10 cellular contexts compared by ENCODE assay signal in the genomic region with DNA sequence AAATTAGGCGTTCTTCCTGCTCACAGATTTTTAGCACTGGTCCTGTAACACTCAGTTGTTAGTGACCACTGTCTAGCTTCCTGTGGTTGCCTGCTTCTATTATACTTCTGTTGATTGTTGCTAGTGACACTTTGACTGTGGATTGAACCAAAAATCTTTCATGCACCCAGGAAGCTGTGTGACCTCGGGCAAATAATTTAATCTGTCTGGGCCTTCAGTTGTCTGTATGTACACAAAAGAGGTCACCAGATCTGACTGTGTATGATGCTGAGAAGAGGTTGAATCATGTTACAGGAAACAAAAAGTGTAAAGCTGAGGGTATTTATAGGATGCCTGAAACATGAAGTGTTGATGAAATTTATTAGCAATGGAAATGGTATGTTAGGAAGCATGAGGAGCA. TPM values are rescaled to one million over a fixed set of nuclear protein-coding genes. Genes with fewer than 3 reads are reported as not detected.
A peak's percentile ranks its signal among the peaks of the same experiment; 100 is the strongest.
DNase-seq lines count a peak whose midpoint lies in the region; ATAC-seq, FAIRE-seq and TF ChIP-seq lines count a peak whose summit lies in the region.
"Had no signal": no experiment of that assay in that cellular context is flagged by ENCODE, and none has a peak within 500 bp of the region (broad histone marks: within the 10 kb centered on the region; RNA-seq: fewer than 3 reads in every experiment).

No MANE protein-coding gene starts in this region.

- no peaks in the 10 kb centered on the region for H3K9me3 Mint-ChIP-seq in activated CD4-positive, alpha-beta memory T cell treated with anti-CD3 and anti-CD28 coated beads for 36 hours
- peaks cover 6% of the 10 kb centered on the region for H3K9me3 Mint-ChIP-seq in type B pancreatic cell

- H3K27ac Mint-ChIP-seq in activated CD4-positive, alpha-beta memory T cell treated with anti-CD3 and anti-CD28 coated beads for 36 hours: peak overlapping the region; percentile 89
- no peak overlapping the region for H3K27ac Mint-ChIP-seq in type B pancreatic cell

- POLR2A ChIA-PET in activated CD4-positive, alpha-beta memory T cell treated with anti-CD3 and anti-CD28 coated beads for 36 hours (lab: Charles Lee): interaction anchor here (0.8 to 8.1 kb wide), 9 partner anchors 8 to 161 kb away, joined by 3 to 55 read pairs (median 4); partner anchors contain the start of gene ICOS

- intact Hi-C loops in activated CD4-positive, alpha-beta memory T cell treated with anti-CD3 and anti-CD28 coated beads for 36 hours (cut with micrococcal nuclease): loop anchor here (1.0 kb wide), 1 partner anchor 8 kb away; no protein-coding TSS in a partner anchor

- H3K4me1 Mint-ChIP-seq in activated CD4-positive, alpha-beta memory T cell treated with anti-CD3 and anti-CD28 coated beads for 36 hours (ENCODE audit: low read depth): peaks cover 87% of the 10 kb centered on the region
- H3K4me1 Mint-ChIP-seq in type B pancreatic cell (ENCODE audit: unreplicated experiment): no peaks in the 10 kb centered on the region

- FAIRE-seq in urothelium cell line (lab: Jason Lieb, UNC): no peak

- TF ChIP-seq CTCF in type B pancreatic cell (conservative IDR thresholded peaks at IDR 0.05): no peak

- CTCF ChIA-PET in activated CD4-positive, alpha-beta memory T cell treated with anti-CD3 and anti-CD28 coated beads for 36 hours (lab: Charles Lee): interaction anchor here (1.5 kb wide), 1 partner anchor 20 kb away, joined by 4 read pairs; no protein-coding TSS in a partner anchor

- peak overlapping the region; percentile 65 for H3K4me3 Mint-ChIP-seq in activated CD4-positive, alpha-beta memory T cell treated with anti-CD3 and anti-CD28 coated beads for 36 hours
- no peak overlapping the region for H3K4me3 Mint-ChIP-seq in type B pancreatic cell

- ATAC-seq in GM18520 (IDR thresholded peaks at IDR 0.05; ENCODE audit: unreplicated experiment): peak; percentile 22
- ATAC-seq in HG02623 (IDR thresholded peaks at IDR 0.05; ENCODE audit: unreplicated experiment): peak; percentile 16

- peaks cover 71% of the 10 kb centered on the region for H3K36me3 Mint-ChIP-seq in activated CD4-positive, alpha-beta memory T cell treated with anti-CD3 and anti-CD28 coated beads for 36 hours
- H3K36me3 Mint-ChIP-seq in type B pancreatic cell: no peaks in the 10 kb centered on the region

- no peak for DNase-seq in activated CD4-positive, alpha-beta memory T cell treated with anti-CD3 and anti-CD28 coated beads for 36 hours
- peak; percentile 41 for DNase-seq in kidney tubule cell (ENCODE audit: low spot score)
- no peak for DNase-seq in GM19240 (ENCODE audit: insufficient read length, low spot score)
- DNase-seq in urothelium cell line (ENCODE audit: low spot score): no peak
- no peak for DNase-seq in type B pancreatic cell (ENCODE audit: extremely low spot score, unreplicated experiment)
- DNase-seq: activated gamma-delta T cell treated with Interleukin-2 at 50 U/mL for 16 hours had no signal

- no peaks in the 10 kb centered on the region for H3K27me3 Mint-ChIP-seq in activated CD4-positive, alpha-beta memory T cell treated with anti-CD3 and anti-CD28 coated beads for 36 hours
- peaks cover 6% of the 10 kb centered on the region for H3K27me3 Mint-ChIP-seq in type B pancreatic cell

RNA-seq across cellular contexts. Expression of gene ICOS, which starts 12.7 kb away (rescaled TPM):
- 100 to 1,000 TPM; 187 to 190 TPM for total RNA-seq in activated CD4-positive, alpha-beta memory T cell treated with anti-CD3 and anti-CD28 coated beads for 36 hours
- total RNA-seq in type B pancreatic cell (ENCODE audit: low replicate concordance): not detected in 2 replicates
- total RNA-seq: lung microvascular endothelial cell, smooth muscle cell had no signal

Comparison
In these comparisons a context has a peak if more than half of its experiments do, and no peak if none do; other contexts are left out.
1. RNA of gene ICOS, which starts 12.7 kb away (total RNA-seq): 187 to 190 TPM in activated CD4-positive, alpha-beta memory T cell treated with anti-CD3 and anti-CD28 coated beads for 36 hours; not detected in type B pancreatic cell; every median in the first group is over 100 times any median in the second.